ENCODE assay signal across 9 cellular contexts in the genomic region with DNA sequence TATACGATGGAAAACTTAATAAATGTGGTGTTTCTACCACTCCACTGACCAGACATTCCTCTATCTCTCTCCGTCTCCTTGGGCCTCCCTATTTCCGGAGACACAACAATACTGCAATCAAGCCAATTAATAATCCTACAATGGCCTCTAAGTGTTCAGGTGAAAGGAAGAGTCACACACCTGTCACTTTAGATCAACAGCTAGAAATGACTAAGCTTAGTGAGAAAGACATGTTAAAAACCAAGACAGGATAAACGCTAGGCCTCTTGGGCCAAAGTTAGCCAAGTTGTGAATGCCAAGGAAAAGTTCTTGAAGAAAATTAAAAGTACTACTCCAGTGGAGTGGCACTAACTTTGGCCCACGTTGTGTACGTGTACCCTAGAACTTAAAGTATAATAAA. TPM values are rescaled to one million over a fixed set of nuclear protein-coding genes. Genes with fewer than 3 reads are reported as not detected.
DNase-seq lines count a peak whose midpoint lies in the region; ATAC-seq and TF ChIP-seq lines count a peak whose summit lies in the region.
"Had no signal": no experiment of that assay in that cellular context is flagged by ENCODE, and none has a peak within 500 bp of the region (broad histone marks: within the 10 kb centered on the region; RNA-seq: fewer than 3 reads in every experiment).

No MANE protein-coding gene starts in this region.

- peaks cover 36% of the 10 kb centered on the region for H3K4me1 Mint-ChIP-seq in stimulated activated memory B cell treated with anti-CD40 and anti-IgM and Interleukin-4, amounts not matched to agents 10 μg/mL and 1 μg/mL and 100 μg/mL, for 72 hours

- H3K36me3 Mint-ChIP-seq in stimulated activated memory B cell treated with anti-CD40 and anti-IgM and Interleukin-4, amounts not matched to agents 10 μg/mL and 1 μg/mL and 100 μg/mL, for 72 hours, result peaks cover 14% of the 10 kb centered on the region

- TF ChIP-seq POLR2A in esophagus muscularis mucosa (IDR thresholded peaks at IDR 0.05; ENCODE audit: low read depth), result no peak

- peaks cover 9% of the 10 kb centered on the region for H4K20me1 ChIP-seq in OCI-LY3 (ENCODE audit: insufficient read depth, low read length)

- peak overlapping the region; percentile 91 for H3K27ac Mint-ChIP-seq in stimulated activated memory B cell treated with anti-CD40 and anti-IgM and Interleukin-4, amounts not matched to agents 10 μg/mL and 1 μg/mL and 100 μg/mL, for 72 hours

- H3K4me1 ChIP-seq in OCI-LY3 (ENCODE audit: low read length), result peaks cover 14% of the 10 kb centered on the region
- peaks cover 10 to 16% (median 12%) of the 10 kb centered on the region in 4 donors for H3K4me1 ChIP-seq in esophagus muscularis mucosa

- H3K79me2 ChIP-seq in OCI-LY3 (ENCODE audit: low read length), result peaks cover 82% of the 10 kb centered on the region

- no peak overlapping the region for H2AFZ ChIP-seq in OCI-LY3 (ENCODE audit: low read depth, low read length)

- WGBS in esophagus muscularis mucosa, result 90% methylated on average over 6 of the region's 6 CpGs

- peaks cover 3% of the 10 kb centered on the region for H3K9me3 Mint-ChIP-seq in stimulated activated memory B cell treated with anti-CD40 and anti-IgM and Interleukin-4, amounts not matched to agents 10 μg/mL and 1 μg/mL and 100 μg/mL, for 72 hours

- TF ChIP-seq CTCF in OCI-LY3 (IDR thresholded peaks at IDR 0.05; ENCODE audit: low read depth, low read length) (no peak), esophagus muscularis mucosa (IDR thresholded peaks at IDR 0.05) (no peak)

- H3K27me3 ChIP-seq in OCI-LY3 (ENCODE audit: low read depth, low read length) (no peaks in the 10 kb centered on the region), esophagus muscularis mucosa (no peaks in the 10 kb centered on the region)

- H3K4me3 ChIP-seq in OCI-LY3 (ENCODE audit: low read length) (peak overlapping the region; percentile 3; the same call in 1 of the 2 replicates), esophagus muscularis mucosa (no peak overlapping the region)

- TF ChIP-seq EP300 in esophagus muscularis mucosa (IDR thresholded peaks at IDR 0.05), result no peak

- intact Hi-C loops in esophagus muscularis mucosa (cut with DNase I), result no loop called here

- H3K9me3 ChIP-seq in OCI-LY3 (ENCODE audit: insufficient read depth, low read length) (peaks cover 16% of the 10 kb centered on the region), esophagus muscularis mucosa (peaks cover 0 to 13% (median 4%) of the 10 kb centered on the region in 4 donors)

- H3K27ac ChIP-seq in OCI-LY3 (ENCODE audit: low read length) (no peak overlapping the region), esophagus muscularis mucosa (replicated peaks in 1 of 4) (peak overlapping the region; percentile 11 to 45 (median 44))

- no peak overlapping the region for H3K9ac ChIP-seq in OCI-LY3 (ENCODE audit: low read length)

- H3K4me2 ChIP-seq in OCI-LY3 (ENCODE audit: low read length), result peak overlapping the region; percentile 36

- peaks cover 26% of the 10 kb centered on the region for H3K36me3 ChIP-seq in OCI-LY3 (replicated peaks; ENCODE audit: low read depth, low read length)
- H3K36me3 ChIP-seq in esophagus muscularis mucosa, result no peaks in the 10 kb centered on the region

- peak; percentile 2 for DNase-seq in NCI-H146 (lab: John Stamatoyannopoulos, UW)
- no peak for DNase-seq in NCI-H146 treated with DMSO at 0.1 percent for 48 hours (lab: John Stamatoyannopoulos, UW; ENCODE audit: unreplicated experiment)
- DNase-seq in esophagus muscularis mucosa (ENCODE audit: extremely low spot score), result no peak
- no peak for DNase-seq in HuH-7 (ENCODE audit: low spot score)
- DNase-seq: NCI-H2081 had no signal

- H3K27me3 Mint-ChIP-seq in stimulated activated memory B cell treated with anti-CD40 and anti-IgM and Interleukin-4, amounts not matched to agents 10 μg/mL and 1 μg/mL and 100 μg/mL, for 72 hours, result no peaks in the 10 kb centered on the region

- ATAC-seq in stimulated activated memory B cell treated with anti-CD40 and anti-IgM and Interleukin-4, amounts not matched to agents 10 μg/mL and 1 μg/mL and 100 μg/mL, for 72 hours, result no peak
- ATAC-seq in HG03520 (IDR thresholded peaks at IDR 0.05; ENCODE audit: unreplicated experiment) (no peak), HG03139 (IDR thresholded peaks at IDR 0.05; ENCODE audit: unreplicated experiment) (no peak)

- H3K4me3 Mint-ChIP-seq in stimulated activated memory B cell treated with anti-CD40 and anti-IgM and Interleukin-4, amounts not matched to agents 10 μg/mL and 1 μg/mL and 100 μg/mL, for 72 hours, result no peak overlapping the region

RNA-seq across cellular contexts. Expression of a gene that starts 22.5 kb away (rescaled TPM):
- 10 to 100 TPM; 47.4 to 53.3 (median 50.2) TPM for total RNA-seq in esophagus muscularis mucosa
